Comparison of ENCODE assay signal across 10 cellular contexts in genomic region chr9:134644715-134645606, GRCh38. TPM values are rescaled to one million over a fixed set of nuclear protein-coding genes. Genes with fewer than 3 reads are reported as not detected.
DNase-seq lines count a peak whose midpoint lies in the region; ATAC-seq and TF ChIP-seq lines count a peak whose summit lies in the region.
"Had no signal": no experiment of that assay in that cellular context is flagged by ENCODE, and none has a peak within 500 bp of the region (broad histone marks: within the 10 kb centered on the region; RNA-seq: fewer than 3 reads in every experiment).

No MANE protein-coding gene starts in this region.

- no peaks in the 10 kb centered on the region for H3K36me3 ChIP-seq in effector memory CD4-positive, alpha-beta T cell (ENCODE audit: control insufficient read depth, insufficient read depth, low read length)

- TF ChIP-seq CTCF in AG09319 (IDR thresholded peaks at IDR 0.05; ENCODE audit: low read depth, low read length) (no peak), fibroblast of mammary gland (conservative IDR thresholded peaks at IDR 0.05; ENCODE audit: control insufficient read depth, insufficient read depth, low read depth, low read length) (no peak), omental fat pad (IDR thresholded peaks at IDR 0.05) (no peak)

- H3K4me3 ChIP-seq in fibroblast of mammary gland (ENCODE audit: control insufficient read depth, low read depth, low read length) = peak overlapping the region; percentile 54
- no peak overlapping the region for H3K4me3 ChIP-seq in effector memory CD4-positive, alpha-beta T cell (ENCODE audit: insufficient read depth, low read depth, low read length, poor library complexity, severe bottlenecking)

- H3K4me1 ChIP-seq in effector memory CD4-positive, alpha-beta T cell (ENCODE audit: control insufficient read depth, insufficient read depth, low read length, poor library complexity, severe bottlenecking) = peaks cover 3% of the 10 kb centered on the region

- no peak overlapping the region for H3K27ac ChIP-seq in effector memory CD4-positive, alpha-beta T cell (ENCODE audit: insufficient read depth, low read length, poor library complexity, severe bottlenecking)

- peak; percentile 98 for DNase-seq in AG09319 (ENCODE audit: extremely low read depth, low read depth)
- peak; percentile 46 for DNase-seq in RKO (ENCODE audit: low spot score)
- peak; percentile 99 for DNase-seq in fibroblast of mammary gland (ENCODE audit: low read depth)
- DNase-seq in omental fat pad (ENCODE audit: low spot score) = peak; percentile 79
- DNase-seq in effector memory CD4-positive, alpha-beta T cell = no peak
- DNase-seq in activated CD4-positive, alpha-beta T cell treated with anti-CD3 and anti-CD28 coated beads, Interleukin-2, amount 50 U/mL, for 4 hours = no peak
- DNase-seq: activated CD4-positive, alpha-beta T cell treated with anti-CD3 and anti-CD28 coated beads, Interleukin-2, amount 50 U/mL, for 1 hour; immature natural killer cell had no signal

- H3K9me3 ChIP-seq in effector memory CD4-positive, alpha-beta T cell (ENCODE audit: control insufficient read depth, low read length) = no peaks in the 10 kb centered on the region

- H3K27me3 ChIP-seq in effector memory CD4-positive, alpha-beta T cell (replicated peaks; ENCODE audit: control insufficient read depth, insufficient read depth, low read length, poor library complexity, severe bottlenecking) = no peaks in the 10 kb centered on the region

- TF ChIP-seq POLR2A in GM18505 (IDR thresholded peaks at IDR 0.05; ENCODE audit: borderline replicate concordance, extremely low read depth, insufficient read depth, insufficient read length) = no peak

- ATAC-seq in omental fat pad (ENCODE audit: low FRiP score) (peak; percentile 80), GM18505 (IDR thresholded peaks at IDR 0.05; ENCODE audit: unreplicated experiment) (no peak), GM19351 (IDR thresholded peaks at IDR 0.05; ENCODE audit: unreplicated experiment) (no peak)

RNA-seq across cellular contexts. Expression of gene COL5A1, which starts 3.4 kb away (rescaled TPM):
- 10 to 100 TPM; 13.3 to 55.0 (median 27.0) TPM for total RNA-seq in omental fat pad

Comparison
In these comparisons a context has a peak if more than half of its experiments do, and no peak if none do; other contexts are left out.
1. DNase-seq: peak in AG09319 (single experiment), RKO (single experiment), fibroblast of mammary gland (single experiment) and omental fat pad (single experiment); none in effector memory CD4-positive, alpha-beta T cell (0 of 3) and activated CD4-positive, alpha-beta T cell treated with anti-CD3 and anti-CD28 coated beads, Interleukin-2, amount 50 U/mL, for 4 hours (0 of 2).